8 cellular contexts compared by ENCODE assay signal in the genomic region with DNA sequence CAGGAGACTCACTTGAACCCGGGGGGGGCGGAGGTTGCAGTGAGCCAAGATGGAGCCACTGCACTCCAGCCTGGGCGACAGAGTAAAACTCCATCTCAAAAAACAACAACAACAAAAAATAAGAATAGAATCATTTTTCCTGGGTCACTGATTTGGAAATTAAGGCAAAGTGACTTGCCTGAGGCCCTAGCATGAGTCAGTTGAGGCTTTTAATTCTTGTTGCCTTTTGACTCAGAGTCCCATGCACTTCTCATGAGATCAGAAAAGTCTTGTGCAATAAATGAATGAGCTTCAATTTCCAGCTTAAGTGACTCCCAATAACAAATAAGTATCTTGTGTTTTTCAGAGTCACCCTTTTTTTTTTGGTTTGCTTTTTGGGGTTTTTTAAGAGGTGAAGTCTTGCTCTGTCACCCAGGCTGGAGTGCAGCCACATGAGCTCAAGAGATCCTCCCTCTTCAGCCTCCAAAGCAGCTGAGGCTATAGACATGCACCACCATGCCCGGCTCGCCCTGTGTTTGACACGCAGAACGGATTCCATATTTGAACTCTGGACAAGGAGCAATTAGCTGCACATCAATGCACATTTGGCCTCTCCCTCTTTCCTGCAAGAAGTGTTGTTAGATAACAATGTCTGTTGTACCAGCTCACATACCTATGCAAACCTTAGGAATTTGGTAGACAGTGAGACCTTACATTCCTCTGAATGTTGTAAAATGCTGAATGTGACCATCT. TPM values are rescaled to one million over a fixed set of nuclear protein-coding genes. Genes with fewer than 3 reads are reported as not detected.
DNase-seq lines count a peak whose midpoint lies in the region; ATAC-seq and TF ChIP-seq lines count a peak whose summit lies in the region.

No MANE protein-coding gene starts in this region.

- H3K27me3 ChIP-seq in stomach: no peaks in the 10 kb centered on the region
- no peaks in the 10 kb centered on the region for H3K27me3 ChIP-seq in ovary

- H3K4me3 ChIP-seq in foreskin fibroblast (ENCODE audit: low read depth in 1 of 2, low read length in 2 of 2) (no peak overlapping the region), stomach (no peak overlapping the region), ovary (no peak overlapping the region)

- no peaks in the 10 kb centered on the region for H3K27me3 Mint-ChIP-seq in activated CD4-positive, alpha-beta memory T cell treated with anti-CD3 and anti-CD28 coated beads for 36 hours
- H3K27me3 Mint-ChIP-seq in activated CD4-positive, alpha-beta memory T cell treated with anti-CD3 and anti-CD28 coated beads, Interleukin-2, amount 10 ng/mL, durations not matched to agents 7 days and 5 days: no peaks in the 10 kb centered on the region

- TF ChIP-seq CTCF in foreskin fibroblast (IDR thresholded peaks at IDR 0.05; ENCODE audit: low read depth, low read length): no peak
- no peak for TF ChIP-seq CTCF in stomach (IDR thresholded peaks at IDR 0.05)
- TF ChIP-seq CTCF in ovary (IDR thresholded peaks at IDR 0.05): no peak

- H3K4me1 ChIP-seq in stomach (peaks cover 9 to 42% (median 14%) of the 10 kb centered on the region in 4 donors), ovary (ENCODE audit: insufficient read depth) (peaks cover 6% of the 10 kb centered on the region)

- POLR2A ChIA-PET in activated CD4-positive, alpha-beta memory T cell treated with anti-CD3 and anti-CD28 coated beads for 36 hours (lab: Charles Lee): interaction anchor here (1.1 to 1.4 kb wide), 2 partner anchors 63 to 149 kb away, joined by 3 read pairs; no protein-coding TSS in a partner anchor
- POLR2A ChIA-PET in activated CD4-positive, alpha-beta memory T cell treated with anti-CD3 and anti-CD28 coated beads, Interleukin-2, amount 10 ng/mL, durations not matched to agents 7 days and 5 days (lab: Charles Lee): interaction anchor here (0.9 to 2.0 kb wide), 3 partner anchors 13 to 63 kb away, joined by 3 to 5 read pairs (median 4); a partner anchor contains a TSS

- H3K36me3 ChIP-seq in stomach (no peaks in the 10 kb centered on the region), ovary (no peaks in the 10 kb centered on the region)

- 80 to 89% (median 86%) methylated on average over 7 of the region's 7 CpGs for WGBS in stomach, 5 donors
- WGBS in ovary, 3 donors: 88 to 94% (median 91%) methylated on average over 7 of the region's 7 CpGs

- H3K27ac Mint-ChIP-seq in activated CD4-positive, alpha-beta memory T cell treated with anti-CD3 and anti-CD28 coated beads for 36 hours: peak overlapping the region; percentile 66
- no peak overlapping the region for H3K27ac Mint-ChIP-seq in activated CD4-positive, alpha-beta memory T cell treated with anti-CD3 and anti-CD28 coated beads, Interleukin-2, amount 10 ng/mL, durations not matched to agents 7 days and 5 days

- H3K9me3 ChIP-seq in stomach (no peaks in the 10 kb centered on the region), ovary (no peaks in the 10 kb centered on the region)

- TF ChIP-seq POLR2A in stomach (IDR thresholded peaks at IDR 0.05) (no peak), ovary (IDR thresholded peaks at IDR 0.05) (no peak)

- TF ChIP-seq EP300 in stomach (IDR thresholded peaks at IDR 0.05): no peak
- no peak for TF ChIP-seq EP300 in ovary (IDR thresholded peaks at IDR 0.05)

- CTCF ChIA-PET in activated CD4-positive, alpha-beta memory T cell treated with anti-CD3 and anti-CD28 coated beads for 36 hours (lab: Charles Lee): interaction anchor here (1.9 kb wide), 1 partner anchor 15 kb away, joined by 4 read pairs; no protein-coding TSS in a partner anchor
- CTCF ChIA-PET in activated CD4-positive, alpha-beta memory T cell treated with anti-CD3 and anti-CD28 coated beads, Interleukin-2, amount 10 ng/mL, durations not matched to agents 7 days and 5 days (lab: Charles Lee): interaction anchor here (1.5 kb wide), 1 partner anchor 17 kb away, joined by 4 read pairs; no protein-coding TSS in a partner anchor

- ATAC-seq in GM21367 (IDR thresholded peaks at IDR 0.05; ENCODE audit: unreplicated experiment): no peak

- H3K4me3 Mint-ChIP-seq in activated CD4-positive, alpha-beta memory T cell treated with anti-CD3 and anti-CD28 coated beads for 36 hours: no peak overlapping the region
- no peak overlapping the region for H3K4me3 Mint-ChIP-seq in activated CD4-positive, alpha-beta memory T cell treated with anti-CD3 and anti-CD28 coated beads, Interleukin-2, amount 10 ng/mL, durations not matched to agents 7 days and 5 days

- peaks cover 29% of the 10 kb centered on the region for H3K4me1 Mint-ChIP-seq in activated CD4-positive, alpha-beta memory T cell treated with anti-CD3 and anti-CD28 coated beads for 36 hours (ENCODE audit: low read depth)
- H3K4me1 Mint-ChIP-seq in activated CD4-positive, alpha-beta memory T cell treated with anti-CD3 and anti-CD28 coated beads, Interleukin-2, amount 10 ng/mL, durations not matched to agents 7 days and 5 days: peaks cover 26% of the 10 kb centered on the region

- H3K27ac ChIP-seq in stomach (peak overlapping the region in 4 of 5 donors; percentile 29 to 64 (median 50)), ovary (no peak overlapping the region)

- DNase-seq in activated CD4-positive, alpha-beta memory T cell treated with anti-CD3 and anti-CD28 coated beads for 36 hours: peak; percentile 40
- DNase-seq in activated CD4-positive, alpha-beta memory T cell treated with anti-CD3 and anti-CD28 coated beads, Interleukin-2, amount 10 ng/mL, durations not matched to agents 7 days and 5 days: no peak
- DNase-seq in SW480 (ENCODE audit: low spot score): peak; percentile 22
- peak; percentile 91 to 95 for DNase-seq in foreskin fibroblast
- DNase-seq in stomach: peak; percentile 20
- no peak for DNase-seq in ovary
- no peak for DNase-seq in UCSD-AML1 (lab: John Stamatoyannopoulos, UW; ENCODE audit: unreplicated experiment)

- intact Hi-C loops in activated CD4-positive, alpha-beta memory T cell treated with anti-CD3 and anti-CD28 coated beads for 36 hours (cut with micrococcal nuclease): loop anchor here (1.0 to 5.0 kb wide), 2 partner anchors 62 to 153 kb away; a partner anchor contains a TSS
- intact Hi-C loops in stomach (cut with DNase I; ENCODE audit: low total_unique reads) (no loop called here), ovary (cut with DNase I) (loop anchor here in 1 of 4 donors (5.0 kb wide), 2 partner anchors 63 to 153 kb away; a partner anchor contains a TSS)

- no peaks in the 10 kb centered on the region for H3K36me3 Mint-ChIP-seq in activated CD4-positive, alpha-beta memory T cell treated with anti-CD3 and anti-CD28 coated beads for 36 hours
- H3K36me3 Mint-ChIP-seq in activated CD4-positive, alpha-beta memory T cell treated with anti-CD3 and anti-CD28 coated beads, Interleukin-2, amount 10 ng/mL, durations not matched to agents 7 days and 5 days (ENCODE audit: low read depth): peaks cover 2% of the 10 kb centered on the region

- H3K9me3 Mint-ChIP-seq in activated CD4-positive, alpha-beta memory T cell treated with anti-CD3 and anti-CD28 coated beads for 36 hours: no peaks in the 10 kb centered on the region
- H3K9me3 Mint-ChIP-seq in activated CD4-positive, alpha-beta memory T cell treated with anti-CD3 and anti-CD28 coated beads, Interleukin-2, amount 10 ng/mL, durations not matched to agents 7 days and 5 days: no peaks in the 10 kb centered on the region

RNA-seq across cellular contexts. Expression of a gene that starts 3.3 kb away (rescaled TPM):
- 10 to 100 TPM; 46.5 to 48.1 TPM for total RNA-seq in activated CD4-positive, alpha-beta memory T cell treated with anti-CD3 and anti-CD28 coated beads for 36 hours
- 10 to 100 TPM; 55.4 to 58.8 TPM for total RNA-seq in activated CD4-positive, alpha-beta memory T cell treated with anti-CD3 and anti-CD28 coated beads, Interleukin-2, amount 10 ng/mL, durations not matched to agents 7 days and 5 days
- 10 to 100 TPM; 22.3 to 63.0 (median 36.2) TPM for total RNA-seq in stomach
- polyA plus RNA-seq in stomach: 10 to 100 TPM; 19.3 to 33.9 (median 25.2) TPM
- total RNA-seq in ovary: 10 to 100 TPM; 26.5 to 81.8 (median 55.1) TPM
- 10 to 100 TPM; 22.1 to 45.0 TPM for polyA plus RNA-seq in ovary

RNA-seq across cellular contexts. Expression of a gene that starts 55.3 kb away (rescaled TPM):
- 1 to 10 TPM in 1 of 2 experiments, under 1 TPM in 1; 0.92 to 1.5 TPM for total RNA-seq in activated CD4-positive, alpha-beta memory T cell treated with anti-CD3 and anti-CD28 coated beads for 36 hours
- 1 to 10 TPM; 1.4 to 1.9 TPM for total RNA-seq in activated CD4-positive, alpha-beta memory T cell treated with anti-CD3 and anti-CD28 coated beads, Interleukin-2, amount 10 ng/mL, durations not matched to agents 7 days and 5 days
- total RNA-seq in stomach (10 to 100 TPM in 2 of 5 donors, 1 to 10 TPM in 2, not detected in 1; 1.8 to 16.9 (median 7.5) TPM), ovary (1 to 10 TPM; 1.1 to 2.5 (median 2.0) TPM)
- polyA plus RNA-seq in stomach (1 to 10 TPM in 2 of 3 donors, under 1 TPM in 1; 0.75 to 4.1 (median 1.9) TPM), ovary (1 to 10 TPM; 1.0 to 1.3 TPM)

Comparison
In these comparisons a context has a peak if more than half of its experiments do, and no peak if none do; other contexts are left out.
1. DNase-seq: peak in activated CD4-positive, alpha-beta memory T cell treated with anti-CD3 and anti-CD28 coated beads for 36 hours (single experiment), SW480 (single experiment), foreskin fibroblast (2 of 2) and stomach (single experiment); none in activated CD4-positive, alpha-beta memory T cell treated with anti-CD3 and anti-CD28 coated beads, Interleukin-2, amount 10 ng/mL, durations not matched to agents 7 days and 5 days (single experiment), ovary (0 of 5) and UCSD-AML1 (single experiment).
2. H3K27ac ChIP-seq: peak in stomach (4 of 5); none in ovary (0 of 2).